15 cellular contexts compared by ENCODE assay signal in genomic region chr1:51301152-51301843, GRCh38. TPM values are rescaled to one million over a fixed set of nuclear protein-coding genes. Genes with fewer than 3 reads are reported as not detected.
DNase-seq lines count a peak whose midpoint lies in the region; ATAC-seq and TF ChIP-seq lines count a peak whose summit lies in the region.
"Had no signal": no experiment of that assay in that cellular context is flagged by ENCODE, and none has a peak within 500 bp of the region (broad histone marks: within the 10 kb centered on the region; RNA-seq: fewer than 3 reads in every experiment).

No MANE protein-coding gene starts in this region.

- H3K27me3 ChIP-seq in WERI-Rb-1 (ENCODE audit: insufficient read depth, low read depth, severe bottlenecking) (no peaks in the 10 kb centered on the region), tibial nerve (no peaks in the 10 kb centered on the region)
- H3K27me3 ChIP-seq: pancreas, testis had no signal

- H3K27ac ChIP-seq in WERI-Rb-1 (peak overlapping the region; percentile 38; the same call in 1 of the 2 replicates), tibial nerve (no peak overlapping the region)
- H3K27ac ChIP-seq: pancreas, testis had no signal

- WGBS in tibial nerve, 2 donors = 80 to 90% methylated on average over 7 to 9 of the region's 10 CpGs

- no peak for TF ChIP-seq CTCF in AG10803 (conservative IDR thresholded peaks at IDR 0.05; ENCODE audit: low read length)
- no peak for TF ChIP-seq CTCF in WERI-Rb-1 (IDR thresholded peaks at IDR 0.05; ENCODE audit: low read depth, low read length)
- TF ChIP-seq CTCF in tibial nerve (IDR thresholded peaks at IDR 0.05) = no peak

- TF ChIP-seq POLR2A in tibial nerve (IDR thresholded peaks at IDR 0.05) = no peak

- H3K36me3 ChIP-seq in WERI-Rb-1 (peaks cover 13% of the 10 kb centered on the region), tibial nerve (no peaks in the 10 kb centered on the region)
- H3K36me3 ChIP-seq: pancreas had no signal

- H3K4me3 ChIP-seq in AG10803 (ENCODE audit: low read length) (no peak overlapping the region), WERI-Rb-1 (ENCODE audit: low read depth, low read length) (no peak overlapping the region), tibial nerve (no peak overlapping the region)
- H3K4me3 ChIP-seq: pancreas, testis had no signal

- H3K4me1 ChIP-seq in tibial nerve = peaks cover 0 to 14% (median 6%) of the 10 kb centered on the region in 4 donors

- peak; percentile 34 for ATAC-seq in GM18909 (IDR thresholded peaks at IDR 0.05; ENCODE audit: poor library complexity, unreplicated experiment)
- ATAC-seq in HG03135 (IDR thresholded peaks at IDR 0.05; ENCODE audit: unreplicated experiment) = peak; percentile 35
- no peak for ATAC-seq in HG03139 (IDR thresholded peaks at IDR 0.05; ENCODE audit: unreplicated experiment)
- ATAC-seq: activated CD8-positive, alpha-beta memory T cell treated with anti-CD3 and anti-CD28 coated beads, Interleukin-2, amount 10 ng/mL, durations not matched to agents 7 days and 5 days; pancreas had no signal

- DNase-seq in AG10803 (ENCODE audit: low read depth) (peak; percentile 27), WERI-Rb-1 (no peak), germinal center (ENCODE audit: low spot score) (no peak), tibial nerve (ENCODE audit: low spot score in 2 of 2) (no peak)
- DNase-seq in stimulated activated CD4-positive, alpha-beta T cell treated with anti-CD3 and anti-CD28 coated beads, Interleukin-4, amount 100 ng/mL, for 1 hour = no peak
- DNase-seq: activated CD8-positive, alpha-beta memory T cell treated with anti-CD3 and anti-CD28 coated beads, Interleukin-2, amount 10 ng/mL, durations not matched to agents 7 days and 5 days; kidney glomerular epithelial cell; NCI-H1092; NCI-H226; pancreas; SK-N-SH; testis had no signal

- H3K9me3 ChIP-seq in WERI-Rb-1 (ENCODE audit: severe bottlenecking) (peaks cover 10% of the 10 kb centered on the region), tibial nerve (no peaks in the 10 kb centered on the region)
- H3K9me3 ChIP-seq: pancreas, SK-N-SH, testis had no signal

- no peak for TF ChIP-seq EP300 in tibial nerve (IDR thresholded peaks at IDR 0.05)

RNA-seq across cellular contexts. Expression of gene TTC39A, which starts 29.1 kb away (rescaled TPM):
- 1 to 10 TPM in 1 of 4 donors, under 1 TPM in 2, not detected in 1; 0.20 to 2.4 (median 0.84) TPM for total RNA-seq in tibial nerve
